In genomic region chr10:15337441-15337923, GRCh38 we compare ENCODE assay signal across 1 cellular context. TPM values are rescaled to one million over a fixed set of nuclear protein-coding genes. Genes with fewer than 3 reads are reported as not detected.
"Had no signal": no experiment of that assay in that cellular context is flagged by ENCODE, and none has a peak within 500 bp of the region (broad histone marks: within the 10 kb centered on the region; RNA-seq: fewer than 3 reads in every experiment).

No MANE protein-coding gene starts in this region.

RNA-seq across cellular contexts. Expression of gene FAM171A1, which starts 33.6 kb away (rescaled TPM):
- total RNA-seq: OCI-LY7 had no signal
